Comparison of ENCODE assay signal across 19 cellular contexts in genomic region chr19:55479045-55479444, GRCh38. TPM values are rescaled to one million over a fixed set of nuclear protein-coding genes. Genes with fewer than 3 reads are reported as not detected.
DNase-seq lines count a peak whose midpoint lies in the region; ATAC-seq and TF ChIP-seq lines count a peak whose summit lies in the region.
"Had no signal": no experiment of that assay in that cellular context is flagged by ENCODE, and none has a peak within 500 bp of the region (broad histone marks: within the 10 kb centered on the region; RNA-seq: fewer than 3 reads in every experiment).

No MANE protein-coding gene starts in this region.

- TF ChIP-seq CTCF in heart right ventricle (IDR thresholded peaks at IDR 0.05) (no peak), RWPE1 (conservative IDR thresholded peaks at IDR 0.05; ENCODE audit: low read depth) (no peak), thyroid gland (IDR thresholded peaks at IDR 0.05) (no peak)

- no peak for TF ChIP-seq POLR2A in thyroid gland (IDR thresholded peaks at IDR 0.05)

- H3K9me3 ChIP-seq in right cardiac atrium (ENCODE audit: control insufficient read depth, low read length), result no peaks in the 10 kb centered on the region
- no peaks in the 10 kb centered on the region for H3K9me3 ChIP-seq in heart right ventricle
- H3K9me3 ChIP-seq in thyroid gland, result no peaks in the 10 kb centered on the region

- H3K27me3 ChIP-seq in right cardiac atrium (ENCODE audit: control insufficient read depth, insufficient read depth) (no peaks in the 10 kb centered on the region), heart right ventricle (no peaks in the 10 kb centered on the region), thyroid gland (no peaks in the 10 kb centered on the region)
- H3K27me3 ChIP-seq: foreskin keratinocyte had no signal

- POLR2A ChIA-PET in RWPE1 (lab: Yijun Ruan, JAX; ENCODE audit: low non-redundant PET), result interaction anchor here (0.7 to 1.2 kb wide), 2 partner anchors 72 to 92 kb away, joined by 3 read pairs; no protein-coding TSS in a partner anchor

- peaks cover 0 to 26% (median 10%) of the 10 kb centered on the region in 9 donors for H3K36me3 ChIP-seq in heart right ventricle
- peaks cover 0 to 18% of the 10 kb centered on the region in 2 donors for H3K36me3 ChIP-seq in thyroid gland

- no peak overlapping the region for H3K4me3 ChIP-seq in right cardiac atrium (ENCODE audit: low read length)
- no peak overlapping the region for H3K4me3 ChIP-seq in heart right ventricle
- no peak overlapping the region for H3K4me3 ChIP-seq in thyroid gland (replicated peaks in 1 of 3)

- H3K27ac Mint-ChIP-seq in memory B cell, result peak overlapping the region; percentile 30

- H3K36me3 Mint-ChIP-seq in memory B cell, result peaks cover 12% of the 10 kb centered on the region

- intact Hi-C loops in right cardiac atrium (cut with DNase I) (no loop called here), heart right ventricle (cut with DNase I) (no loop called here), thyroid gland (cut with DNase I) (no loop called here)

- H3K4me1 Mint-ChIP-seq in memory B cell, result peaks cover 21% of the 10 kb centered on the region

- H3K4me1 ChIP-seq in right cardiac atrium (ENCODE audit: control insufficient read depth, insufficient read depth, low read length), result peaks cover 4% of the 10 kb centered on the region
- H3K4me1 ChIP-seq in heart right ventricle, result peaks cover 5 to 50% (median 26%) of the 10 kb centered on the region in 9 donors
- peaks cover 40 to 55% of the 10 kb centered on the region in 2 donors for H3K4me1 ChIP-seq in thyroid gland

- no peaks in the 10 kb centered on the region for H3K9me3 Mint-ChIP-seq in memory B cell

- ATAC-seq in right cardiac atrium (no peak), heart right ventricle (no peak), memory B cell (ENCODE audit: low read depth) (no peak)
- ATAC-seq: foreskin keratinocyte had no signal

- no peak overlapping the region for H3K4me3 Mint-ChIP-seq in memory B cell

- WGBS in right cardiac atrium, result 78% methylated on average over 17 of the region's 17 CpGs
- 79 to 81% methylated on average over 17 of the region's 17 CpGs for WGBS in heart right ventricle, 2 donors
- 51 to 67% methylated on average over 17 of the region's 17 CpGs for WGBS in thyroid gland, 2 donors

- peak in 2 of 3 donors; percentile 37 to 43 for DNase-seq in right cardiac atrium
- no peak for DNase-seq in heart right ventricle
- DNase-seq in RWPE1 (ENCODE audit: low spot score), result no peak
- DNase-seq in memory B cell (ENCODE audit: low spot score in 2 of 2), result no peak
- DNase-seq in thyroid gland, result no peak
- DNase-seq in globus pallidus (ENCODE audit: low spot score), result no peak
- no peak for DNase-seq in RKO (ENCODE audit: low spot score)
- DNase-seq in DMS153 (lab: John Stamatoyannopoulos, UW), result no peak
- DNase-seq: activated CD4-positive, alpha-beta T cell treated with anti-CD3 and anti-CD28 coated beads for 48 hours; activated gamma-delta T cell; central memory CD4-positive, alpha-beta T cell; EL; foreskin keratinocyte; NCI-H1092 treated with DMSO at 0.1 percent for 48 hours; NCI-H82; stimulated activated CD4-positive, alpha-beta T cell treated with anti-CD3 and anti-CD28 coated beads, Interleukin-4, amount 100 ng/mL, for 4 hours had no signal

- CTCF ChIA-PET in RWPE1 (lab: Yijun Ruan, JAX), result interaction anchor here (0.6 to 1.2 kb wide), 3 partner anchors 11 to 47 kb away, joined by 3 to 6 read pairs (median 5); no protein-coding TSS in a partner anchor

- H3K27ac ChIP-seq in right cardiac atrium (ENCODE audit: low read length) (peak overlapping the region; percentile 58), heart right ventricle (peak overlapping the region in 1 of 10 donors; percentile 16), RWPE1 (peak overlapping the region; percentile 91), thyroid gland (peak overlapping the region; percentile 74 to 82 (median 78))
- H3K27ac ChIP-seq: C4-2B, foreskin keratinocyte had no signal

- no peaks in the 10 kb centered on the region for H3K27me3 Mint-ChIP-seq in memory B cell

RNA-seq across cellular contexts. Expression of gene ZNF628, which starts 2.6 kb away (rescaled TPM):
- 1 to 10 TPM; 5.6 to 8.1 (median 6.7) TPM for total RNA-seq in right cardiac atrium
- 7.7 TPM for polyA plus RNA-seq in right cardiac atrium
- total RNA-seq in heart right ventricle, result 1 to 10 TPM; 2.5 to 7.8 (median 4.3) TPM
- 1 to 10 TPM; 4.9 to 7.5 TPM for polyA plus RNA-seq in heart right ventricle
- total RNA-seq in thyroid gland, result 10 to 100 TPM in 2 of 4 donors, 1 to 10 TPM in 2; 2.1 to 12.0 (median 6.5) TPM

RNA-seq across cellular contexts. Expression of gene NAT14, which starts 5.9 kb away (rescaled TPM):
- 10 to 100 TPM; 13.6 to 20.8 (median 15.0) TPM for total RNA-seq in right cardiac atrium
- polyA plus RNA-seq in right cardiac atrium, result 15.8 TPM
- total RNA-seq in heart right ventricle, result 1 to 10 TPM; 5.8 to 9.9 (median 6.8) TPM
- 10 to 100 TPM in 1 of 2 donors, 1 to 10 TPM in 1; 9.0 to 16.4 TPM for polyA plus RNA-seq in heart right ventricle
- 10 to 100 TPM in 2 of 4 donors, 1 to 10 TPM in 2; 5.1 to 28.3 (median 12.2) TPM for total RNA-seq in thyroid gland

RNA-seq across cellular contexts. Expression of gene SSC5D, which starts 9.2 kb away (rescaled TPM):
- total RNA-seq in right cardiac atrium (10 to 100 TPM in 1 of 4 donors, 1 to 10 TPM in 3; 6.8 to 10.2 (median 8.1) TPM), heart right ventricle (1 to 10 TPM; 2.0 to 6.5 (median 4.0) TPM), thyroid gland (1 to 10 TPM; 1.7 to 2.9 (median 2.2) TPM)
- polyA plus RNA-seq in right cardiac atrium (4.4 TPM), heart right ventricle (1 to 10 TPM in 1 of 2 donors, under 1 TPM in 1; 0.72 to 2.8 TPM)
- total RNA-seq: foreskin keratinocyte had no signal

RNA-seq across cellular contexts. Expression of gene C19orf85, which starts 14.5 kb away (rescaled TPM):
- total RNA-seq in right cardiac atrium, result not detected
- polyA plus RNA-seq in right cardiac atrium, result not detected
- not detected for total RNA-seq in heart right ventricle
- polyA plus RNA-seq in heart right ventricle, result not detected
- not detected for total RNA-seq in thyroid gland
- total RNA-seq: foreskin keratinocyte; osteoblast; T-helper 2 cell treated with Interferon-gamma antibody and Interleukin-4, amounts not matched to agents 100 ng/mL and 5 ng/mL, for 36 hours had no signal
- polyA plus RNA-seq: foreskin keratinocyte had no signal

RNA-seq across cellular contexts. Expression of gene ISOC2, which starts 17.6 kb away (rescaled TPM):
- total RNA-seq in right cardiac atrium, result 10 to 100 TPM; 49.6 to 73.9 (median 62.0) TPM
- 111 TPM for polyA plus RNA-seq in right cardiac atrium
- 10 to 100 TPM; 42.5 to 69.8 (median 48.3) TPM for total RNA-seq in heart right ventricle
- polyA plus RNA-seq in heart right ventricle, result 100 to 1,000 TPM in 1 of 2 donors, 10 to 100 TPM in 1; 88.7 to 117 TPM
- total RNA-seq in thyroid gland, result 100 to 1,000 TPM in 2 of 4 donors, 10 to 100 TPM in 2; 52.1 to 178 (median 100) TPM

Comparison
In these comparisons a context has a peak if more than half of its experiments do, and no peak if none do; other contexts are left out.
1. DNase-seq: peak in right cardiac atrium (2 of 3); none in heart right ventricle (0 of 2), RWPE1 (single experiment), memory B cell (0 of 2), thyroid gland (0 of 2), globus pallidus (single experiment), RKO (single experiment) and DMS153 (single experiment).